ENCODE assay signal across 9 cellular contexts in the genomic region with DNA sequence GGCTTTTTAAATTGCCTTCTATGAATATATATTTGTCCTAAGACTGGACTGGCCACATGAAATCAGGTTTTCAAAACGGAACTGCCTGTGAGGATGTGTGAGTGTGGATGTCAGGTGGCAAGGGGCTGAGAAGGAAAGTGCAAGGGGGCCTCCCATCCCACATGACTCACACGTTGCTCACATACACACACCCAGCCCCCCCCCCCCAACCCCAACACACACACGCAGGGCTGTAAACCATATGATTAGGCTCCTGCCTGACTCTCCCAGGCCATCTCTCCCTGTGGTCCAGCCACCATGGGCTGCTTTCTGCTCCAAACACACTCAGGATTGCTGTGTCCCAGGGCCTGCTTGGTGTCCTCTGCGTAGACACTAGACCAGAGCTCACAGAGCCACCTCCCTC.
DNase-seq lines count a peak whose midpoint lies in the region; ATAC-seq and TF ChIP-seq lines count a peak whose summit lies in the region.
"Had no signal": no experiment of that assay in that cellular context is flagged by ENCODE, and none has a peak within 500 bp of the region (broad histone marks: within the 10 kb centered on the region; RNA-seq: fewer than 3 reads in every experiment).

No MANE protein-coding gene starts in this region.

- DNase-seq in EH (ENCODE audit: low read depth) (peak; percentile 84), HL-60 (ENCODE audit: low read depth in 1 of 2, low spot score in 1 of 2) (peak; percentile 52 to 77), fibroblast of pulmonary artery (ENCODE audit: low read depth) (peak; percentile 75), NCI-H524 treated with DMSO at 0.1 percent for 48 hours (lab: John Stamatoyannopoulos, UW) (no peak), ecto neural progenitor cell (ENCODE audit: low spot score) (no peak)
- DNase-seq in stimulated activated CD4-positive, alpha-beta T cell treated with anti-CD3 and anti-CD28 coated beads, Interleukin-15, amount 100 ng/mL, for 24 hours, result peak; percentile 65

- no peaks in the 10 kb centered on the region for H3K27me3 ChIP-seq in HL-60 (ENCODE audit: insufficient read depth, poor library complexity, severe bottlenecking)

- H3K4me3 ChIP-seq in HL-60 (replicated peaks; ENCODE audit: insufficient read depth, low read length) (0 out of 2 replicates have a peak overlapping the region, but pooled peaks have one; percentile 7), WI38 (ENCODE audit: low read depth, low read length) (peak overlapping the region; percentile 17; the same call in 1 of the 2 replicates), fibroblast of pulmonary artery (replicated peaks; ENCODE audit: low read depth, low read length) (peak overlapping the region; percentile 37)

- no peak for ATAC-seq in HG03135 (IDR thresholded peaks at IDR 0.05; ENCODE audit: unreplicated experiment)

- TF ChIP-seq CTCF in HL-60 (IDR thresholded peaks at IDR 0.05; ENCODE audit: insufficient read depth, low read length) (no peak), WI38 (IDR thresholded peaks at IDR 0.05; ENCODE audit: low read depth, low read length) (no peak), fibroblast of pulmonary artery (IDR thresholded peaks at IDR 0.05; ENCODE audit: low read length, missing control alignments) (no peak)

- peak overlapping the region; percentile 40; the same call in 1 of the 2 replicates for H3K27ac ChIP-seq in HL-60 (replicated peaks)
- H3K27ac ChIP-seq: parathyroid adenoma had no signal

Comparison
In these comparisons a context has a peak if more than half of its experiments do, and no peak if none do; other contexts are left out.
1. DNase-seq: peak in EH (single experiment), HL-60 (2 of 2), fibroblast of pulmonary artery (single experiment) and stimulated activated CD4-positive, alpha-beta T cell treated with anti-CD3 and anti-CD28 coated beads, Interleukin-15, amount 100 ng/mL, for 24 hours (single experiment); none in NCI-H524 treated with DMSO at 0.1 percent for 48 hours (single experiment) and ecto neural progenitor cell (single experiment).
2. Peak in every context shown above with its lines, with median percentiles within 50 percentile points of each other: H3K4me3 ChIP-seq.